1 cellular context compared by ENCODE assay signal in genomic region chr10:88858493-88858892, GRCh38.
TF ChIP-seq lines count a peak whose summit lies in the region.

No MANE protein-coding gene starts in this region.

TF ChIP-seq in GM12878, 131 proteins besides CTCF, POLR2A, EP300 and RAD21:
- no peak for TF ChIP-seq MAX (IDR thresholded peaks at IDR 0.05; ENCODE audit: low read depth, low read length)
- TF ChIP-seq TARDBP (IDR thresholded peaks at IDR 0.05; ENCODE audit: borderline replicate concordance), result no peak
- peak; percentile 35 for TF ChIP-seq BCL3 (IDR thresholded peaks at IDR 0.05; ENCODE audit: borderline replicate concordance, insufficient read depth, low read depth, low read length, poor library complexity, severe bottlenecking)
